13 cellular contexts compared by ENCODE assay signal in the genomic region with DNA sequence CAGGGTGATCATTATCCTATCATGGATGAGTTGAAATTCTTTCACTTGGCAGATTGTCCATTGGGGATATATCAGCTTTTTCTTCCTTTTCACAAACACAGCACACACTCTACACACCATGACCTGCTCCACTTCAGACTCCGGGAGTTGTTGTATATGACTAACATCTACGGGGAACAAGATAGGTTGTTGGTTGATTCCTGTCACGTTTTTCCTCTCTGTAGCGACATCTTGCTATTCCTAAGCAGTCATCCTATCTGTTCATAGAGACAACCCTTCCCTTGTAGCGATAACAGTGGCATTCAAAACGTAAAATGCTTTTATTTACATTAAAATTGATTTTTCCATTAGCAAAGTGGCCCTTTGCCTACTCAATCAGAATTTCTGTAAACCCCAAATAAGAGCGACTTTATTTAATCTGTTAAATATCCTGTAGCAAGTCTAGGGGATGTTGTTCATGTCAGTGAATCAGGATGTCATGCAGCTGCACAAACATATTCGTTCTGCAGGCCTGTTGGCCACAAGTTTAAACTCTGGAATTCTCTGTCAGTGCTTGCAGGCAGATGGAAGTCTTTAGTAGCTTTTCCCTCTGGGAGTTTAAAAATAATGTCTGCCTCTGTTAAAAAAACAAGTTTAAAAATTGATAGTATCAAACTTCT. TPM values are rescaled to one million over a fixed set of nuclear protein-coding genes. Genes with fewer than 3 reads are reported as not detected.
A peak's percentile ranks its signal among the peaks of the same experiment; 100 is the strongest.
DNase-seq lines count a peak whose midpoint lies in the region; ATAC-seq, FAIRE-seq and TF ChIP-seq lines count a peak whose summit lies in the region.
"Had no signal": no experiment of that assay in that cellular context is flagged by ENCODE, and none has a peak within 500 bp of the region (broad histone marks: within the 10 kb centered on the region; RNA-seq: fewer than 3 reads in every experiment).

No MANE protein-coding gene starts in this region.

- H2AFZ ChIP-seq in smooth muscle cell (ENCODE audit: low read depth): no peak overlapping the region
- H2AFZ ChIP-seq: neural progenitor cell had no signal

- no peak for FAIRE-seq in RCC 7860 (lab: Jason Lieb, UNC)

- H3K4me3 ChIP-seq in smooth muscle cell: no peak overlapping the region
- H3K4me3 ChIP-seq: neural progenitor cell had no signal

- H3K4me2 ChIP-seq in smooth muscle cell: peak overlapping the region; percentile 52
- H3K4me2 ChIP-seq: neural progenitor cell had no signal

- H3K9me3 ChIP-seq in smooth muscle cell (replicated peaks; ENCODE audit: low read depth): no peaks in the 10 kb centered on the region

- H3F3A ChIP-seq in smooth muscle cell (ENCODE audit: low read depth): no peaks in the 10 kb centered on the region

- no peak for TF ChIP-seq CTCF in smooth muscle cell (IDR thresholded peaks at IDR 0.05; ENCODE audit: borderline replicate concordance, insufficient read depth, poor library complexity, severe bottlenecking)

- peaks cover 82% of the 10 kb centered on the region for H4K20me1 ChIP-seq in smooth muscle cell (ENCODE audit: low read depth)

- peak; percentile 88 for ATAC-seq in left ventricle myocardium superior
- ATAC-seq in GM18519 (IDR thresholded peaks at IDR 0.05; ENCODE audit: low FRiP score, unreplicated experiment): no peak

- H3K27me3 ChIP-seq in smooth muscle cell (ENCODE audit: low read depth): no peaks in the 10 kb centered on the region
- H3K27me3 ChIP-seq: neural progenitor cell had no signal

- H3K9ac ChIP-seq in smooth muscle cell (ENCODE audit: low read depth): no peak overlapping the region
- H3K9ac ChIP-seq: neural progenitor cell had no signal

- peak; percentile 80 for DNase-seq in LHCN-M2 (ENCODE audit: low read depth)
- peak; percentile 90 for DNase-seq in brain pericyte (ENCODE audit: low read depth, low spot score)
- no peak for DNase-seq in left ventricle myocardium superior
- DNase-seq in smooth muscle cell (lab: John Stamatoyannopoulos, UW; ENCODE audit: unreplicated experiment): no peak
- DNase-seq in RCC 7860 (ENCODE audit: low spot score): no peak
- no peak for DNase-seq in NCI-H82 (lab: John Stamatoyannopoulos, UW)
- no peak for DNase-seq in mesenteric fat pad (ENCODE audit: low spot score)
- DNase-seq: activated CD4-positive, CD25-positive, alpha-beta regulatory T cell treated with anti-CD3 and anti-CD28 coated beads, Interleukin-2, amount 50 U/mL, for 72 hours; activated effector memory CD4-positive, alpha-beta T cell treated with Interleukin-2 at 50 U/mL for 16 hours; NCI-H1436 treated with DMSO at 0.1 percent for 48 hours; stimulated activated CD4-positive, alpha-beta T cell treated with anti-CD3 and anti-CD28 coated beads, Interleukin-4, amount 100 ng/mL, for 4 hours had no signal

- 42% methylated on average over 8 of the region's 8 CpGs for WGBS in smooth muscle cell (ENCODE audit: low lambda C conversion rate)

- H3K36me3 ChIP-seq in smooth muscle cell (ENCODE audit: low read depth): no peaks in the 10 kb centered on the region
- H3K36me3 ChIP-seq: neural progenitor cell had no signal

- peak overlapping the region; percentile 52 for H3K27ac ChIP-seq in smooth muscle cell (ENCODE audit: low read depth)
- H3K27ac ChIP-seq: neural progenitor cell had no signal

- H3K4me1 ChIP-seq in smooth muscle cell (ENCODE audit: low read depth): no peaks in the 10 kb centered on the region
- H3K4me1 ChIP-seq: neural progenitor cell had no signal

- intact Hi-C loops in left ventricle myocardium superior (cut with micrococcal nuclease): no loop called here

- H3K79me2 ChIP-seq in smooth muscle cell (ENCODE audit: low read depth): peaks cover 92% of the 10 kb centered on the region

RNA-seq across cellular contexts. Expression of gene PHACTR2, which starts 23.0 kb away (rescaled TPM):
- total RNA-seq in LHCN-M2 (2014; rRNA removed) (32.3 and 35.0 TPM in 2 replicates), left ventricle myocardium superior (88.1 TPM), smooth muscle cell (80.4 and 104 TPM in 2 replicates), mesenteric fat pad (67.4 TPM)
- 11.0 TPM for polyA plus RNA-seq in LHCN-M2 (2012)
- polyA plus RNA-seq in smooth muscle cell: 62.7 and 76.0 TPM in 2 replicates

Comparison
In these comparisons a context has a peak if more than half of its experiments do, and no peak if none do; other contexts are left out.
1. DNase-seq: peak in LHCN-M2 (single experiment) and brain pericyte (single experiment); none in left ventricle myocardium superior (single experiment), smooth muscle cell (single experiment), RCC 7860 (single experiment), NCI-H82 (single experiment) and mesenteric fat pad (single experiment).